Comparison of ENCODE assay signal across 5 cellular contexts in genomic region chr1:1861761-1862310, GRCh38. TPM values are rescaled to one million over a fixed set of nuclear protein-coding genes. Genes with fewer than 3 reads are reported as not detected.
"Had no signal": no experiment of that assay in that cellular context is flagged by ENCODE, and none has a peak within 500 bp of the region (broad histone marks: within the 10 kb centered on the region; RNA-seq: fewer than 3 reads in every experiment).

No MANE protein-coding gene starts in this region.

RNA-seq across cellular contexts. Expression of gene CALML6, which starts 53.2 kb away (rescaled TPM):
- total RNA-seq: esophagus muscularis mucosa, thoracic aorta had no signal

RNA-seq across cellular contexts. Expression of gene TMEM52, which starts 57.2 kb away (rescaled TPM):
- total RNA-seq: activated CD4-positive, alpha-beta T cell treated with anti-CD3 and anti-CD28 coated beads, Interleukin-2, amount 10 ng/mL, durations not matched to agents 7 days and 5 days; activated CD8-positive, alpha-beta memory T cell treated with anti-CD3 and anti-CD28 coated beads, Interleukin-2, amount 10 ng/mL, durations not matched to agents 7 days and 5 days; osteoblast; thoracic aorta had no signal
